In the genomic region with DNA sequence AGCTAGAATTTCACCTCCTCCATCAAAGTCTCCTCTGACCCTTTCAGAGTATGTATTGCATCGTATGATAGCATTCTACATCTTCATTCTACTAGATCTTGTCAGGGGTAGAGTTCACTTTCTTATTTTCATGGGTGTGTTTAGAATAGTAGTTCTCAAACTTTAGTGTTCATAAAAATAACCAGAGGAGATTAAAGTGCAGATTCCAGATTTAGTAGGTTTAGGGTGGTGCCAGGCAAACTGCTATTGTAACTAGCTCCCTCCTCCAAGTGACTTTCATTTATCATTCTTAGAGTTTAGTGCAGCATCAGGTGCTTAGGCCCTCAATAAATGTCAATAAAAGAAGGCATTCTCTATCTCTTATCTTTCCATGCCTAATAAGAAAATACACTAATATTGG, we compare ENCODE assay signal across 21 cellular contexts. TPM values are rescaled to one million over a fixed set of nuclear protein-coding genes. Genes with fewer than 3 reads are reported as not detected.
DNase-seq lines count a peak whose midpoint lies in the region; TF ChIP-seq lines count a peak whose summit lies in the region.
"Had no signal": no experiment of that assay in that cellular context is flagged by ENCODE, and none has a peak within 500 bp of the region (broad histone marks: within the 10 kb centered on the region; RNA-seq: fewer than 3 reads in every experiment).

No MANE protein-coding gene starts in this region.

- DNase-seq in NCI-H82 treated with DMSO at 0.1 percent for 48 hours (lab: John Stamatoyannopoulos, UW; ENCODE audit: unreplicated experiment) = peak; percentile 1
- no peak for DNase-seq in NCI-H82 (lab: John Stamatoyannopoulos, UW)
- DNase-seq in activated naive CD4-positive, alpha-beta T cell treated with anti-CD3 and anti-CD28 coated beads, Interleukin-2, amount 10 ng/mL, durations not matched to agents 7 days and 5 days = no peak
- DNase-seq in PC-9 = no peak
- no peak for DNase-seq in SKM-1 treated with dmso at 0.1 percent for 144 hours (lab: John Stamatoyannopoulos, UW; ENCODE audit: unreplicated experiment)
- DNase-seq: AML-193, DMS79 treated with DMSO at 0.1 percent for 48 hours, H9, IMR-90, NCI-H1417, NCI-H187 treated with DMSO at 0.1 percent for 48 hours, NCI-H2227 treated with DMSO at 0.1 percent for 48 hours, NCI-H510A treated with DMSO at 0.1 percent for 48 hours, NCI-H774 had no signal

- H4K20me1 ChIP-seq in PC-9 (ENCODE audit: insufficient read depth) = no peaks in the 10 kb centered on the region

- no peaks in the 10 kb centered on the region for H3K27me3 Mint-ChIP-seq in activated naive CD4-positive, alpha-beta T cell treated with anti-CD3 and anti-CD28 coated beads, Interleukin-2, amount 50 U/mL, for 24 hours
- H3K27me3 Mint-ChIP-seq in activated naive CD4-positive, alpha-beta T cell treated with anti-CD3 and anti-CD28 coated beads, Interleukin-2, amount 10 ng/mL, durations not matched to agents 7 days and 5 days = no peaks in the 10 kb centered on the region
- H3K27me3 Mint-ChIP-seq in dendritic cell treated with granulocyte-macrophage colony-stimulating factor and Interleukin-4, amounts not matched to agents 40 ng/mL and 50 ng/mL, for 4 days = no peaks in the 10 kb centered on the region

- H3K36me3 ChIP-seq in neutrophil (no peaks in the 10 kb centered on the region), PC-9 (ENCODE audit: low read depth) (no peaks in the 10 kb centered on the region)

- no peaks in the 10 kb centered on the region for H3K9me2 ChIP-seq in PC-9 (ENCODE audit: insufficient read depth)

- H3K9me3 Mint-ChIP-seq in activated naive CD4-positive, alpha-beta T cell treated with anti-CD3 and anti-CD28 coated beads, Interleukin-2, amount 50 U/mL, for 24 hours = no peaks in the 10 kb centered on the region
- no peaks in the 10 kb centered on the region for H3K9me3 Mint-ChIP-seq in activated naive CD4-positive, alpha-beta T cell treated with anti-CD3 and anti-CD28 coated beads, Interleukin-2, amount 10 ng/mL, durations not matched to agents 7 days and 5 days
- no peaks in the 10 kb centered on the region for H3K9me3 Mint-ChIP-seq in dendritic cell treated with granulocyte-macrophage colony-stimulating factor and Interleukin-4, amounts not matched to agents 40 ng/mL and 50 ng/mL, for 4 days
- H3K9me3 Mint-ChIP-seq: H9 had no signal

- POLR2A ChIA-PET in PC-9 (lab: Charles Lee; ENCODE audit: unreplicated experiment) = no interaction called here

- H3K27ac ChIP-seq in neutrophil = peak overlapping the region; percentile 97
- no peak overlapping the region for H3K27ac ChIP-seq in PC-9
- H3K27ac ChIP-seq: 22Rv1, C4-2B, RWPE1 had no signal

- peak overlapping the region; percentile 89 for H3K27ac Mint-ChIP-seq in activated naive CD4-positive, alpha-beta T cell treated with anti-CD3 and anti-CD28 coated beads, Interleukin-2, amount 50 U/mL, for 24 hours
- no peak overlapping the region for H3K27ac Mint-ChIP-seq in activated naive CD4-positive, alpha-beta T cell treated with anti-CD3 and anti-CD28 coated beads, Interleukin-2, amount 10 ng/mL, durations not matched to agents 7 days and 5 days
- peak overlapping the region; percentile 7 for H3K27ac Mint-ChIP-seq in dendritic cell treated with granulocyte-macrophage colony-stimulating factor and Interleukin-4, amounts not matched to agents 40 ng/mL and 50 ng/mL, for 4 days

- H3K4me1 ChIP-seq in neutrophil (ENCODE audit: control insufficient read depth in 1 of 2, insufficient read depth in 1 of 2, low read depth in 1 of 2, low read length in 1 of 2) = peaks cover 64 to 66% of the 10 kb centered on the region in 2 experiments
- H3K4me1 ChIP-seq in PC-9 (replicated peaks; ENCODE audit: insufficient read depth) = peaks cover 27% of the 10 kb centered on the region

- H3K36me3 Mint-ChIP-seq in activated naive CD4-positive, alpha-beta T cell treated with anti-CD3 and anti-CD28 coated beads, Interleukin-2, amount 50 U/mL, for 24 hours = no peaks in the 10 kb centered on the region
- no peaks in the 10 kb centered on the region for H3K36me3 Mint-ChIP-seq in activated naive CD4-positive, alpha-beta T cell treated with anti-CD3 and anti-CD28 coated beads, Interleukin-2, amount 10 ng/mL, durations not matched to agents 7 days and 5 days
- H3K36me3 Mint-ChIP-seq in dendritic cell treated with granulocyte-macrophage colony-stimulating factor and Interleukin-4, amounts not matched to agents 40 ng/mL and 50 ng/mL, for 4 days (ENCODE audit: low read depth) = peaks cover 6% of the 10 kb centered on the region

- peaks cover 46% of the 10 kb centered on the region for H3K4me1 Mint-ChIP-seq in activated naive CD4-positive, alpha-beta T cell treated with anti-CD3 and anti-CD28 coated beads, Interleukin-2, amount 50 U/mL, for 24 hours
- H3K4me1 Mint-ChIP-seq in activated naive CD4-positive, alpha-beta T cell treated with anti-CD3 and anti-CD28 coated beads, Interleukin-2, amount 10 ng/mL, durations not matched to agents 7 days and 5 days = peaks cover 18% of the 10 kb centered on the region
- H3K4me1 Mint-ChIP-seq in dendritic cell treated with granulocyte-macrophage colony-stimulating factor and Interleukin-4, amounts not matched to agents 40 ng/mL and 50 ng/mL, for 4 days (ENCODE audit: low read depth) = peaks cover 52% of the 10 kb centered on the region

- CTCF ChIA-PET in activated naive CD4-positive, alpha-beta T cell treated with anti-CD3 and anti-CD28 coated beads, Interleukin-2, amount 10 ng/mL, durations not matched to agents 7 days and 5 days (lab: Charles Lee) = interaction anchor here (0.6 to 2.6 kb wide), 3 partner anchors 9 to 94 kb away, joined by 4 to 18 read pairs (median 6); no protein-coding TSS in a partner anchor
- CTCF ChIA-PET in PC-9 (lab: Charles Lee) = interaction anchor here (0.6 kb wide), 1 partner anchor 18 kb away, joined by 3 read pairs; no protein-coding TSS in a partner anchor

- no peak overlapping the region for H2AFZ ChIP-seq in PC-9

- peak overlapping the region; percentile 72 for H3K4me3 Mint-ChIP-seq in activated naive CD4-positive, alpha-beta T cell treated with anti-CD3 and anti-CD28 coated beads, Interleukin-2, amount 50 U/mL, for 24 hours
- no peak overlapping the region for H3K4me3 Mint-ChIP-seq in activated naive CD4-positive, alpha-beta T cell treated with anti-CD3 and anti-CD28 coated beads, Interleukin-2, amount 10 ng/mL, durations not matched to agents 7 days and 5 days
- H3K4me3 Mint-ChIP-seq in dendritic cell treated with granulocyte-macrophage colony-stimulating factor and Interleukin-4, amounts not matched to agents 40 ng/mL and 50 ng/mL, for 4 days = no peak overlapping the region
- H3K4me3 Mint-ChIP-seq: H9 had no signal

- no peaks in the 10 kb centered on the region for H3K27me3 ChIP-seq in neutrophil
- no peaks in the 10 kb centered on the region for H3K27me3 ChIP-seq in PC-9 (ENCODE audit: insufficient read depth, low read depth)

- H3K79me2 ChIP-seq in PC-9 (ENCODE audit: low read depth) = no peaks in the 10 kb centered on the region

- BruUV-seq in PC-9 (replicated peaks; lab: Mats Ljungman, UMichigan) = no TSS peak

- no peak overlapping the region for H3K4me2 ChIP-seq in PC-9

- H3K4me3 ChIP-seq in neutrophil (ENCODE audit: low read depth in 1 of 2, low read length in 1 of 2) = no peak overlapping the region
- H3K4me3 ChIP-seq in PC-9 = no peak overlapping the region

- intact Hi-C loops in dendritic cell treated with granulocyte-macrophage colony-stimulating factor and Interleukin-4, amounts not matched to agents 40 ng/mL and 50 ng/mL, for 4 days (cut with micrococcal nuclease) = no loop called here
- intact Hi-C loops in PC-9 (cut with micrococcal nuclease; ENCODE audit: unreplicated experiment) = loop anchor here (10.0 kb wide), 1 partner anchor 382 kb away; a partner anchor contains a TSS

- no peak for TF ChIP-seq CTCF in neutrophil (IDR thresholded peaks at IDR 0.05)
- TF ChIP-seq CTCF in PC-9 (conservative IDR thresholded peaks at IDR 0.05) = no peak

- H3K9me3 ChIP-seq in neutrophil = no peaks in the 10 kb centered on the region
- H3K9me3 ChIP-seq in PC-9 (ENCODE audit: insufficient read depth, low read depth) = no peaks in the 10 kb centered on the region

- peaks cover 5% of the 10 kb centered on the region; the same call in 1 of the 2 replicates for H3F3A ChIP-seq in PC-9 (ENCODE audit: insufficient read depth, low read depth)

RNA-seq across cellular contexts. Expression of a gene that starts 7.2 kb away (rescaled TPM):
- 7.1 and 10.5 TPM in 2 replicates for total RNA-seq in PC-9 (2021)
- total RNA-seq: H9, HT-29, IMR-90 had no signal
